Comparison of ENCODE assay signal across 23 cellular contexts in genomic region chr6:2684059-2684749, GRCh38.
DNase-seq lines count a peak whose midpoint lies in the region; ATAC-seq and TF ChIP-seq lines count a peak whose summit lies in the region.
"Had no signal": no experiment of that assay in that cellular context is flagged by ENCODE, and none has a peak within 500 bp of the region (broad histone marks: within the 10 kb centered on the region; RNA-seq: fewer than 3 reads in every experiment).

No MANE protein-coding gene starts in this region.

- peaks cover 12% of the 10 kb centered on the region for H3K4me1 Mint-ChIP-seq in MCF 10A (ENCODE audit: insufficient read depth, unreplicated experiment)
- no peaks in the 10 kb centered on the region for H3K4me1 Mint-ChIP-seq in activated T-helper 2 cell treated with anti-CD3 and anti-CD28 coated beads, Interferon-gamma antibody, Interleukin-2, Interleukin-4, amounts not matched to agents 10 μg/mL and 5 μg/mL and 100 μg/mL, durations not matched to agents 14 hours and 24 hours and 36 hours (ENCODE audit: low read depth)
- no peaks in the 10 kb centered on the region for H3K4me1 Mint-ChIP-seq in stimulated activated memory B cell treated with anti-CD40 and anti-IgM and Interleukin-4, amounts not matched to agents 10 μg/mL and 1 μg/mL and 100 μg/mL, for 72 hours
- H3K4me1 Mint-ChIP-seq: activated naive CD8-positive, alpha-beta T cell treated with anti-CD3 and anti-CD28 coated beads for 36 hours; naive thymus-derived CD4-positive, alpha-beta T cell had no signal

- H3K4me3 ChIP-seq in breast epithelium, result no peak overlapping the region
- H3K4me3 ChIP-seq in RWPE2 (ENCODE audit: severe bottlenecking), result no peak overlapping the region
- H3K4me3 ChIP-seq in epithelial cell of esophagus (ENCODE audit: low read length), result no peak overlapping the region
- H3K4me3 ChIP-seq in lower lobe of right lung, result no peak overlapping the region
- no peak overlapping the region for H3K4me3 ChIP-seq in psoas muscle
- H3K4me3 ChIP-seq: gastrocnemius medialis, lung, transverse colon had no signal

- peak overlapping the region; percentile 47 for H3K4me3 Mint-ChIP-seq in MCF 10A (ENCODE audit: unreplicated experiment)
- no peak overlapping the region for H3K4me3 Mint-ChIP-seq in activated T-helper 2 cell treated with anti-CD3 and anti-CD28 coated beads, Interferon-gamma antibody, Interleukin-2, Interleukin-4, amounts not matched to agents 10 μg/mL and 5 μg/mL and 100 μg/mL, durations not matched to agents 14 hours and 24 hours and 36 hours (ENCODE audit: low read depth)
- H3K4me3 Mint-ChIP-seq in stimulated activated memory B cell treated with anti-CD40 and anti-IgM and Interleukin-4, amounts not matched to agents 10 μg/mL and 1 μg/mL and 100 μg/mL, for 72 hours, result no peak overlapping the region
- H3K4me3 Mint-ChIP-seq: activated CD4-positive, alpha-beta memory T cell treated with anti-CD3 and anti-CD28 coated beads for 36 hours; activated naive CD8-positive, alpha-beta T cell treated with anti-CD3 and anti-CD28 coated beads for 36 hours; naive thymus-derived CD4-positive, alpha-beta T cell had no signal

- no peak for TF ChIP-seq CTCF in MCF 10A (IDR thresholded peaks at IDR 0.05; ENCODE audit: unreplicated experiment)
- TF ChIP-seq CTCF in breast epithelium (IDR thresholded peaks at IDR 0.05), result no peak
- no peak for TF ChIP-seq CTCF in RWPE2 (IDR thresholded peaks at IDR 0.05; ENCODE audit: poor library complexity, severe bottlenecking)
- TF ChIP-seq CTCF in epithelial cell of esophagus (IDR thresholded peaks at IDR 0.05; ENCODE audit: insufficient read depth, low read depth, low read length, missing control alignments), result no peak
- no peak for TF ChIP-seq CTCF in lower lobe of right lung (IDR thresholded peaks at IDR 0.05)
- no peak for TF ChIP-seq CTCF in psoas muscle (IDR thresholded peaks at IDR 0.05)

- no peaks in the 10 kb centered on the region for H3K27me3 Mint-ChIP-seq in MCF 10A (ENCODE audit: insufficient read depth, unreplicated experiment)
- H3K27me3 Mint-ChIP-seq in activated T-helper 2 cell treated with anti-CD3 and anti-CD28 coated beads, Interferon-gamma antibody, Interleukin-2, Interleukin-4, amounts not matched to agents 10 μg/mL and 5 μg/mL and 100 μg/mL, durations not matched to agents 14 hours and 24 hours and 36 hours (ENCODE audit: low read depth), result no peaks in the 10 kb centered on the region
- H3K27me3 Mint-ChIP-seq in stimulated activated memory B cell treated with anti-CD40 and anti-IgM and Interleukin-4, amounts not matched to agents 10 μg/mL and 1 μg/mL and 100 μg/mL, for 72 hours, result no peaks in the 10 kb centered on the region
- H3K27me3 Mint-ChIP-seq: activated CD4-positive, alpha-beta memory T cell treated with anti-CD3 and anti-CD28 coated beads for 36 hours; activated naive CD8-positive, alpha-beta T cell treated with anti-CD3 and anti-CD28 coated beads for 36 hours; naive thymus-derived CD4-positive, alpha-beta T cell had no signal

- ATAC-seq in RWPE2 (ENCODE audit: low read depth), result peak; percentile 94
- ATAC-seq in lower lobe of right lung, result no peak
- ATAC-seq in psoas muscle, result no peak
- no peak for ATAC-seq in stimulated activated memory B cell treated with anti-CD40 and anti-IgM and Interleukin-4, amounts not matched to agents 10 μg/mL and 1 μg/mL and 100 μg/mL, for 72 hours
- ATAC-seq: gastrocnemius medialis; naive thymus-derived CD4-positive, alpha-beta T cell had no signal

- H3K27ac ChIP-seq in breast epithelium (no peak overlapping the region), RWPE2 (ENCODE audit: poor library complexity, severe bottlenecking) (peak overlapping the region; percentile 53), lower lobe of right lung (no peak overlapping the region), psoas muscle (no peak overlapping the region)
- H3K27ac ChIP-seq: 22Rv1, C4-2B, gastrocnemius medialis, transverse colon, VCaP had no signal

- peak overlapping the region; percentile 92 for H3K27ac Mint-ChIP-seq in MCF 10A (ENCODE audit: low read depth, unreplicated experiment)
- H3K27ac Mint-ChIP-seq in activated T-helper 2 cell treated with anti-CD3 and anti-CD28 coated beads, Interferon-gamma antibody, Interleukin-2, Interleukin-4, amounts not matched to agents 10 μg/mL and 5 μg/mL and 100 μg/mL, durations not matched to agents 14 hours and 24 hours and 36 hours, result no peak overlapping the region
- no peak overlapping the region for H3K27ac Mint-ChIP-seq in stimulated activated memory B cell treated with anti-CD40 and anti-IgM and Interleukin-4, amounts not matched to agents 10 μg/mL and 1 μg/mL and 100 μg/mL, for 72 hours
- H3K27ac Mint-ChIP-seq: activated CD4-positive, alpha-beta memory T cell treated with anti-CD3 and anti-CD28 coated beads for 36 hours; activated naive CD8-positive, alpha-beta T cell treated with anti-CD3 and anti-CD28 coated beads for 36 hours; naive thymus-derived CD4-positive, alpha-beta T cell had no signal

- H3K36me3 ChIP-seq in breast epithelium (no peaks in the 10 kb centered on the region), RWPE2 (ENCODE audit: low read depth) (no peaks in the 10 kb centered on the region; the same call in 1 of the 2 replicates), lower lobe of right lung (no peaks in the 10 kb centered on the region), psoas muscle (ENCODE audit: insufficient read depth in 1 of 2, low read depth in 1 of 2) (peaks cover 0 to 33% of the 10 kb centered on the region in 2 donors)
- H3K36me3 ChIP-seq: gastrocnemius medialis, transverse colon had no signal

- H3K9me3 ChIP-seq in breast epithelium (no peaks in the 10 kb centered on the region), RWPE2 (ENCODE audit: severe bottlenecking) (peaks cover 3% of the 10 kb centered on the region), lower lobe of right lung (no peaks in the 10 kb centered on the region), psoas muscle (no peaks in the 10 kb centered on the region)
- H3K9me3 ChIP-seq: gastrocnemius medialis, transverse colon had no signal

- DNase-seq in MCF 10A (ENCODE audit: unreplicated experiment) (peak; percentile 90), breast epithelium (ENCODE audit: low spot score in 2 of 2) (no peak), RWPE2 (ENCODE audit: low spot score) (peak; percentile 84), epithelial cell of esophagus (ENCODE audit: low read depth) (peak; percentile 88), lower lobe of right lung (no peak), psoas muscle (no peak)
- DNase-seq in activated T-helper 2 cell treated with anti-CD3 and anti-CD28 coated beads, Interferon-gamma antibody, Interleukin-2, Interleukin-4, amounts not matched to agents 10 μg/mL and 5 μg/mL and 100 μg/mL, durations not matched to agents 14 hours and 24 hours and 36 hours (ENCODE audit: low spot score), result no peak
- DNase-seq: activated CD4-positive, alpha-beta memory T cell treated with anti-CD3 and anti-CD28 coated beads for 36 hours; activated naive CD8-positive, alpha-beta T cell treated with anti-CD3 and anti-CD28 coated beads for 36 hours; activated T-cell treated with anti-CD3 and anti-CD28 coated beads, Interleukin-2, amount 50 U/mL, for 48 hours; cerebellar nuclear complex; gastrocnemius medialis; MM.1S; naive thymus-derived CD4-positive, alpha-beta T cell; NCI-H2107; stimulated activated CD4-positive, alpha-beta T cell treated with anti-CD3 and anti-CD28 coated beads, Interleukin-12 subunit alpha, Interleukin-12 subunit beta, amount 100 ng/mL, for 4 hours; stimulated activated naive CD4-positive, alpha-beta T cell treated with Interleukin-2 at 50 U/mL for 16 hours; transverse colon had no signal

- no peaks in the 10 kb centered on the region for H3K36me3 Mint-ChIP-seq in MCF 10A (ENCODE audit: insufficient read depth, unreplicated experiment)
- H3K36me3 Mint-ChIP-seq in activated T-helper 2 cell treated with anti-CD3 and anti-CD28 coated beads, Interferon-gamma antibody, Interleukin-2, Interleukin-4, amounts not matched to agents 10 μg/mL and 5 μg/mL and 100 μg/mL, durations not matched to agents 14 hours and 24 hours and 36 hours (ENCODE audit: low read depth), result no peaks in the 10 kb centered on the region
- no peaks in the 10 kb centered on the region for H3K36me3 Mint-ChIP-seq in stimulated activated memory B cell treated with anti-CD40 and anti-IgM and Interleukin-4, amounts not matched to agents 10 μg/mL and 1 μg/mL and 100 μg/mL, for 72 hours
- H3K36me3 Mint-ChIP-seq: activated CD4-positive, alpha-beta memory T cell treated with anti-CD3 and anti-CD28 coated beads for 36 hours; activated naive CD8-positive, alpha-beta T cell treated with anti-CD3 and anti-CD28 coated beads for 36 hours had no signal

- WGBS in psoas muscle, 3 donors, result 89 to 95% (median 92%) methylated on average over 19 of the region's 19 CpGs

- H3K4me1 ChIP-seq in breast epithelium, result no peaks in the 10 kb centered on the region
- peaks cover 29% of the 10 kb centered on the region for H3K4me1 ChIP-seq in RWPE2 (ENCODE audit: insufficient read depth, poor library complexity, severe bottlenecking)
- no peaks in the 10 kb centered on the region for H3K4me1 ChIP-seq in lower lobe of right lung
- H3K4me1 ChIP-seq in psoas muscle, result no peaks in the 10 kb centered on the region
- H3K4me1 ChIP-seq: gastrocnemius medialis, transverse colon had no signal

- CTCF ChIA-PET in MCF 10A (lab: Yijun Ruan, JAX), result interaction anchor here (0.9 kb wide), 1 partner anchor 66 kb away, joined by 4 read pairs; no protein-coding TSS in a partner anchor

- BruUV-seq in MCF 10A (replicated peaks; lab: Mats Ljungman, UMichigan), result TSS peak; percentile 97

- POLR2A ChIA-PET in MCF 10A (lab: Yijun Ruan, JAX), result interaction anchor here (0.9 kb wide), 1 partner anchor 25 kb away, joined by 3 read pairs; no protein-coding TSS in a partner anchor

- intact Hi-C loops in MCF 10A (cut with micrococcal nuclease), result no loop called here
- intact Hi-C loops in breast epithelium (cut with DNase I; ENCODE audit: low total_unique reads), result no loop called here
- intact Hi-C loops in activated T-helper 2 cell treated with anti-CD3 and anti-CD28 coated beads, Interferon-gamma antibody, Interleukin-2, Interleukin-4, amounts not matched to agents 10 μg/mL and 5 μg/mL and 100 μg/mL, durations not matched to agents 14 hours and 24 hours and 36 hours (cut with micrococcal nuclease), result no loop called here
- intact Hi-C loops in lower lobe of right lung (cut with DNase I), result no loop called here
- intact Hi-C loops in psoas muscle (cut with DNase I), result no loop called here

- no peak for TF ChIP-seq POLR2A in breast epithelium (IDR thresholded peaks at IDR 0.05)

- H3K9me3 Mint-ChIP-seq in MCF 10A (ENCODE audit: unreplicated experiment), result no peaks in the 10 kb centered on the region
- H3K9me3 Mint-ChIP-seq in activated T-helper 2 cell treated with anti-CD3 and anti-CD28 coated beads, Interferon-gamma antibody, Interleukin-2, Interleukin-4, amounts not matched to agents 10 μg/mL and 5 μg/mL and 100 μg/mL, durations not matched to agents 14 hours and 24 hours and 36 hours, result no peaks in the 10 kb centered on the region
- H3K9me3 Mint-ChIP-seq in stimulated activated memory B cell treated with anti-CD40 and anti-IgM and Interleukin-4, amounts not matched to agents 10 μg/mL and 1 μg/mL and 100 μg/mL, for 72 hours, result no peaks in the 10 kb centered on the region
- H3K9me3 Mint-ChIP-seq: activated CD4-positive, alpha-beta memory T cell treated with anti-CD3 and anti-CD28 coated beads for 36 hours; activated naive CD8-positive, alpha-beta T cell treated with anti-CD3 and anti-CD28 coated beads for 36 hours had no signal

- no peaks in the 10 kb centered on the region for H3K27me3 ChIP-seq in breast epithelium
- no peaks in the 10 kb centered on the region for H3K27me3 ChIP-seq in RWPE2 (ENCODE audit: insufficient read depth, poor library complexity, severe bottlenecking)
- no peaks in the 10 kb centered on the region for H3K27me3 ChIP-seq in lower lobe of right lung (ENCODE audit: low read depth)
- no peaks in the 10 kb centered on the region for H3K27me3 ChIP-seq in psoas muscle (ENCODE audit: insufficient read depth in 3 of 3, low read length in 2 of 3)
- H3K27me3 ChIP-seq: gastrocnemius medialis, transverse colon had no signal

Comparison
In these comparisons a context has a peak if more than half of its experiments do, and no peak if none do; other contexts are left out.
1. DNase-seq: peak in MCF 10A (single experiment), RWPE2 (single experiment) and epithelial cell of esophagus (single experiment); none in breast epithelium (0 of 2), activated T-helper 2 cell treated with anti-CD3 and anti-CD28 coated beads, Interferon-gamma antibody, Interleukin-2, Interleukin-4, amounts not matched to agents 10 μg/mL and 5 μg/mL and 100 μg/mL, durations not matched to agents 14 hours and 24 hours and 36 hours (single experiment), lower lobe of right lung (single experiment) and psoas muscle (0 of 2).